ENCODE assay signal across 9 cellular contexts in genomic region chr20:9514461-9515210, GRCh38. TPM values are rescaled to one million over a fixed set of nuclear protein-coding genes. Genes with fewer than 3 reads are reported as not detected.
DNase-seq lines count a peak whose midpoint lies in the region; ATAC-seq and TF ChIP-seq lines count a peak whose summit lies in the region.
"Had no signal": no experiment of that assay in that cellular context is flagged by ENCODE, and none has a peak within 500 bp of the region (broad histone marks: within the 10 kb centered on the region; RNA-seq: fewer than 3 reads in every experiment).

LAMP5 (plus strand) TSS chr20:9514590; CDS start chr20:9514853, 263 bp downstream.

- intact Hi-C loops in spleen (cut with DNase I; ENCODE audit: low total_unique reads): no loop called here

- peaks cover 13% of the 10 kb centered on the region for H4K20me1 ChIP-seq in neural progenitor cell (ENCODE audit: low read depth)

- H3K4me3 ChIP-seq in GM08714 (ENCODE audit: low read length): peak within 1 kb of the TSS; percentile 18; the same call in 1 of the 2 replicates
- peak within 1 kb of the TSS; percentile 79 for H3K4me3 ChIP-seq in endodermal cell (ENCODE audit: low read length)
- H3K4me3 ChIP-seq in neural progenitor cell: peak within 1 kb of the TSS; percentile 48
- H3K4me3 ChIP-seq in spleen: peak within 1 kb of the TSS in 3 of 8 donors; percentile 2 to 54 (median 17)

- no peaks in the 10 kb centered on the region for H3K9me3 Mint-ChIP-seq in endodermal cell
- H3K9me3 Mint-ChIP-seq in neural progenitor cell: peaks cover 12% of the 10 kb centered on the region

- no peaks in the 10 kb centered on the region for H3K9me3 ChIP-seq in endodermal cell (ENCODE audit: control insufficient read depth, low read length)
- no peaks in the 10 kb centered on the region for H3K9me3 ChIP-seq in neural progenitor cell (ENCODE audit: low read depth)
- H3K9me3 ChIP-seq in spleen: no peaks in the 10 kb centered on the region

- H3F3A ChIP-seq in neural progenitor cell (ENCODE audit: low read depth): peaks cover 33% of the 10 kb centered on the region

- no peaks in the 10 kb centered on the region for H3K36me3 Mint-ChIP-seq in endodermal cell (ENCODE audit: low read depth)
- peaks cover 3% of the 10 kb centered on the region for H3K36me3 Mint-ChIP-seq in neural progenitor cell

- peaks cover 11% of the 10 kb centered on the region for H3K4me1 ChIP-seq in endodermal cell (ENCODE audit: control insufficient read depth, insufficient read depth, low read length)
- peaks cover 45% of the 10 kb centered on the region for H3K4me1 ChIP-seq in neural progenitor cell
- H3K4me1 ChIP-seq in spleen: peaks cover 0 to 30% (median 24%) of the 10 kb centered on the region in 6 donors

- no peak for ATAC-seq in GM18517 (IDR thresholded peaks at IDR 0.05; ENCODE audit: unreplicated experiment)
- ATAC-seq: HCT116 had no signal

- no peak for TF ChIP-seq POLR2A in spleen (IDR thresholded peaks at IDR 0.05)

- no peaks in the 10 kb centered on the region for H3K79me2 ChIP-seq in neural progenitor cell (ENCODE audit: low read depth)

- DNase-seq in NCI-H345 (lab: John Stamatoyannopoulos, UW) (peak; percentile 75), endodermal cell (peak; percentile 92), neural progenitor cell (ENCODE audit: low spot score) (peak; percentile 94), spleen (no peak), ureter (ENCODE audit: low spot score) (no peak)
- no peak for DNase-seq in NK-92 treated with Interleukin-12 subunit alpha and Interleukin-12 subunit beta, amount 100 ng/mL, for 24 hours (lab: John Stamatoyannopoulos, UW)

- peaks cover 91% of the 10 kb centered on the region for H3K27me3 ChIP-seq in endodermal cell (ENCODE audit: control insufficient read depth, insufficient read depth, low read length, poor library complexity, severe bottlenecking)
- peaks cover 99% of the 10 kb centered on the region for H3K27me3 ChIP-seq in neural progenitor cell
- H3K27me3 ChIP-seq in spleen (replicated peaks in 1 of 7): peaks cover 0 to 86% (median 27%) of the 10 kb centered on the region in 7 donors

- H3K4me1 Mint-ChIP-seq in endodermal cell (peaks cover 20% of the 10 kb centered on the region), neural progenitor cell (peaks cover 49% of the 10 kb centered on the region)

- 1% methylated on average over 16 to 38 of the region's 38 CpGs for WGBS in endodermal cell (ENCODE audit: insufficient coverage in 1 of 2, insufficient read length in 1 of 2), 2 experiments
- 2 to 5% (median 2%) methylated on average over 27 to 38 of the region's 38 CpGs for WGBS in spleen, 5 donors

- H3K27ac Mint-ChIP-seq in endodermal cell (no peak within 1 kb of the TSS), neural progenitor cell (no peak within 1 kb of the TSS)

- H3K4me3 Mint-ChIP-seq in endodermal cell (peak within 1 kb of the TSS; percentile 60), neural progenitor cell (peak within 1 kb of the TSS; percentile 87)

- peak within 1 kb of the TSS; percentile 65 for H2AFZ ChIP-seq in neural progenitor cell (replicated peaks)

- TF ChIP-seq CTCF in endodermal cell (conservative IDR thresholded peaks at IDR 0.05): no peak
- no peak for TF ChIP-seq CTCF in neural progenitor cell (IDR thresholded peaks at IDR 0.05)
- no peak for TF ChIP-seq CTCF in spleen (IDR thresholded peaks at IDR 0.05 in 8 of 11, conservative IDR thresholded peaks at IDR 0.05 in 3 of 11)

- peaks cover 91% of the 10 kb centered on the region for H3K27me3 Mint-ChIP-seq in endodermal cell (ENCODE audit: insufficient read depth)
- peaks cover 56% of the 10 kb centered on the region for H3K27me3 Mint-ChIP-seq in neural progenitor cell (ENCODE audit: insufficient read depth, low read depth)

- H3K9ac ChIP-seq in endodermal cell (ENCODE audit: extremely low read depth, low read length, poor library complexity, severe bottlenecking) (no peak within 1 kb of the TSS), neural progenitor cell (no peak within 1 kb of the TSS)

- H3K27ac ChIP-seq in endodermal cell (ENCODE audit: low read depth, low read length) (no peak within 1 kb of the TSS), neural progenitor cell (no peak within 1 kb of the TSS), spleen (no peak within 1 kb of the TSS)

- peak within 1 kb of the TSS; percentile 92 for H3K4me2 ChIP-seq in neural progenitor cell

- no peaks in the 10 kb centered on the region for H3K36me3 ChIP-seq in endodermal cell (ENCODE audit: control insufficient read depth, insufficient read depth, low read length)
- no peaks in the 10 kb centered on the region for H3K36me3 ChIP-seq in neural progenitor cell
- no peaks in the 10 kb centered on the region for H3K36me3 ChIP-seq in spleen

RNA-seq across cellular contexts. Expression of gene LAMP5, which starts in this region (rescaled TPM):
- total RNA-seq in endodermal cell (under 1 TPM in 1 of 2 donors, not detected in 1; 0.35 TPM), neural progenitor cell (ENCODE audit: low replicate concordance) (2.6 and 3.2 TPM in 2 replicates), spleen (1 to 10 TPM in 3 of 7 donors, under 1 TPM in 4; 0.34 to 1.5 (median 0.75) TPM), ureter (0.31 TPM)
- polyA plus RNA-seq in endodermal cell (2013, experiment 1 of 2): 6.0 TPM
- polyA plus RNA-seq in endodermal cell (2013, experiment 2 of 2): 6.6 TPM
- under 1 TPM; 0.26 to 0.99 (median 0.72) TPM for polyA plus RNA-seq in spleen

Comparison
In these comparisons a context has a peak if more than half of its experiments do, and no peak if none do; other contexts are left out.
1. DNase-seq: peak in NCI-H345 (single experiment), endodermal cell (single experiment) and neural progenitor cell (single experiment); none in NK-92 treated with Interleukin-12 subunit alpha and Interleukin-12 subunit beta, amount 100 ng/mL, for 24 hours (single experiment), spleen (single experiment) and ureter (single experiment).